ENCODE assay signal across 8 cellular contexts in genomic region chr6:155171109-155171746, GRCh38.
DNase-seq lines count a peak whose midpoint lies in the region; ATAC-seq, FAIRE-seq and TF ChIP-seq lines count a peak whose summit lies in the region.

No MANE protein-coding gene starts in this region.

- H3K27me3 ChIP-seq in SJCRH30, result no peaks in the 10 kb centered on the region
- no peaks in the 10 kb centered on the region for H3K27me3 ChIP-seq in WERI-Rb-1 (ENCODE audit: insufficient read depth, low read depth, severe bottlenecking)

- H3K4me1 ChIP-seq in SJCRH30, result peaks cover 12% of the 10 kb centered on the region

- no peaks in the 10 kb centered on the region for H3K9me3 Mint-ChIP-seq in activated naive CD4-positive, alpha-beta T cell treated with anti-CD3 and anti-CD28 coated beads, Interleukin-2, amount 50 U/mL, for 72 hours

- peak overlapping the region; percentile 84 to 91 for H3K27ac Mint-ChIP-seq in activated naive CD4-positive, alpha-beta T cell treated with anti-CD3 and anti-CD28 coated beads, Interleukin-2, amount 50 U/mL, for 72 hours

- H3K9me3 ChIP-seq in SJCRH30 (replicated peaks) (no peaks in the 10 kb centered on the region), WERI-Rb-1 (ENCODE audit: severe bottlenecking) (no peaks in the 10 kb centered on the region)

- H3K27ac ChIP-seq in SJCRH30, result peak overlapping the region; percentile 13; the same call in 1 of the 2 replicates
- H3K27ac ChIP-seq in WERI-Rb-1, result no peak overlapping the region

- ATAC-seq in GM19023 (IDR thresholded peaks at IDR 0.05; ENCODE audit: unreplicated experiment), result peak; percentile 91
- peak; percentile 81 for ATAC-seq in HG03108 (IDR thresholded peaks at IDR 0.05; ENCODE audit: unreplicated experiment)
- peak; percentile 95 to 97 for ATAC-seq in activated naive CD4-positive, alpha-beta T cell treated with anti-CD3 and anti-CD28 coated beads, Interleukin-2, amount 50 U/mL, for 72 hours

- H3K4me3 ChIP-seq in SJCRH30 (no peak overlapping the region), WERI-Rb-1 (ENCODE audit: low read depth, low read length) (no peak overlapping the region)

- DNase-seq in SJCRH30 (peak in 1 of 2 experiments; percentile 32), hepatic stellate cell (ENCODE audit: low spot score) (peak; percentile 79), WERI-Rb-1 (no peak)
- DNase-seq in activated naive CD4-positive, alpha-beta T cell treated with anti-CD3 and anti-CD28 coated beads, Interleukin-2, amount 50 U/mL, for 72 hours (ENCODE audit: low spot score in 2 of 2), result peak; percentile 81 to 88
- peak; percentile 57 to 81 (median 66) for DNase-seq in stimulated activated CD4-positive, alpha-beta T cell treated with anti-CD3 and anti-CD28 coated beads, Interleukin-1b, Interleukin-23, amount 100 ng/mL, for 24 hours (ENCODE audit: low read depth in 4 of 4, low spot score in 1 of 4)

- peaks cover 0 to 27% of the 10 kb centered on the region in 2 donors for H3K36me3 Mint-ChIP-seq in activated naive CD4-positive, alpha-beta T cell treated with anti-CD3 and anti-CD28 coated beads, Interleukin-2, amount 50 U/mL, for 72 hours

- 0 out of 2 replicates have a peak, but pooled peaks cover 8% of the 10 kb centered on the region for H3K36me3 ChIP-seq in SJCRH30
- H3K36me3 ChIP-seq in WERI-Rb-1, result peaks cover 44% of the 10 kb centered on the region

- TF ChIP-seq CTCF in WERI-Rb-1 (IDR thresholded peaks at IDR 0.05; ENCODE audit: low read depth, low read length), result no peak

- peak; percentile 52 for FAIRE-seq in A204.1 (lab: Jason Lieb, UNC)
